ENCODE assay signal across 1 cellular context in genomic region chr10:107425844-107426553, GRCh38.
A peak's percentile ranks its signal among the peaks of the same experiment; 100 is the strongest.
TF ChIP-seq lines count a peak whose summit lies in the region.

No MANE protein-coding gene starts in this region.

TF ChIP-seq in GM12878, 131 proteins besides CTCF, POLR2A, EP300 and RAD21 (continued from another document):
- TF ChIP-seq, protein P1, sequence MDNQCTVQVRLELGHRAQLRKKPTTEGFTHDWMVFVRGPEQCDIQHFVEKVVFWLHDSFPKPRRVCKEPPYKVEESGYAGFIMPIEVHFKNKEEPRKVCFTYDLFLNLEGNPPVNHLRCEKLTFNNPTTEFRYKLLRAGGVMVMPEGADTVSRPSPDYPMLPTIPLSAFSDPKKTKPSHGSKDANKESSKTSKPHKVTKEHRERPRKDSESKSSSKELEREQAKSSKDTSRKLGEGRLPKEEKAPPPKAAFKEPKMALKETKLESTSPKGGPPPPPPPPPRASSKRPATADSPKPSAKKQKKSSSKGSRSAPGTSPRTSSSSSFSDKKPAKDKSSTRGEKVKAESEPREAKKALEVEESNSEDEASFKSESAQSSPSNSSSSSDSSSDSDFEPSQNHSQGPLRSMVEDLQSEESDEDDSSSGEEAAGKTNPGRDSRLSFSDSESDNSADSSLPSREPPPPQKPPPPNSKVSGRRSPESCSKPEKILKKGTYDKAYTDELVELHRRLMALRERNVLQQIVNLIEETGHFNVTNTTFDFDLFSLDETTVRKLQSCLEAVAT (IDR thresholded peaks at IDR 0.05): peak; percentile 58; the same call in 1 of the 2 replicates
- TF ChIP-seq SREBF1 (IDR thresholded peaks at IDR 0.05; ENCODE audit: low read length) (no peak), MTA2 (IDR thresholded peaks at IDR 0.05; ENCODE audit: low read depth) (0 out of 2 replicates have a peak, but pooled peaks have one; percentile 14), NR2F1 (conservative IDR thresholded peaks at IDR 0.05) (peak; percentile 76)
- TF ChIP-seq, protein P2, sequence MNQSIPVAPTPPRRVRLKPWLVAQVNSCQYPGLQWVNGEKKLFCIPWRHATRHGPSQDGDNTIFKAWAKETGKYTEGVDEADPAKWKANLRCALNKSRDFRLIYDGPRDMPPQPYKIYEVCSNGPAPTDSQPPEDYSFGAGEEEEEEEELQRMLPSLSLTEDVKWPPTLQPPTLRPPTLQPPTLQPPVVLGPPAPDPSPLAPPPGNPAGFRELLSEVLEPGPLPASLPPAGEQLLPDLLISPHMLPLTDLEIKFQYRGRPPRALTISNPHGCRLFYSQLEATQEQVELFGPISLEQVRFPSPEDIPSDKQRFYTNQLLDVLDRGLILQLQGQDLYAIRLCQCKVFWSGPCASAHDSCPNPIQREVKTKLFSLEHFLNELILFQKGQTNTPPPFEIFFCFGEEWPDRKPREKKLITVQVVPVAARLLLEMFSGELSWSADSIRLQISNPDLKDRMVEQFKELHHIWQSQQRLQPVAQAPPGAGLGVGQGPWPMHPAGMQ (IDR thresholded peaks at IDR 0.05; ENCODE audit: borderline replicate concordance): no peak
